Comparison of ENCODE assay signal across 8 cellular contexts in the genomic region with DNA sequence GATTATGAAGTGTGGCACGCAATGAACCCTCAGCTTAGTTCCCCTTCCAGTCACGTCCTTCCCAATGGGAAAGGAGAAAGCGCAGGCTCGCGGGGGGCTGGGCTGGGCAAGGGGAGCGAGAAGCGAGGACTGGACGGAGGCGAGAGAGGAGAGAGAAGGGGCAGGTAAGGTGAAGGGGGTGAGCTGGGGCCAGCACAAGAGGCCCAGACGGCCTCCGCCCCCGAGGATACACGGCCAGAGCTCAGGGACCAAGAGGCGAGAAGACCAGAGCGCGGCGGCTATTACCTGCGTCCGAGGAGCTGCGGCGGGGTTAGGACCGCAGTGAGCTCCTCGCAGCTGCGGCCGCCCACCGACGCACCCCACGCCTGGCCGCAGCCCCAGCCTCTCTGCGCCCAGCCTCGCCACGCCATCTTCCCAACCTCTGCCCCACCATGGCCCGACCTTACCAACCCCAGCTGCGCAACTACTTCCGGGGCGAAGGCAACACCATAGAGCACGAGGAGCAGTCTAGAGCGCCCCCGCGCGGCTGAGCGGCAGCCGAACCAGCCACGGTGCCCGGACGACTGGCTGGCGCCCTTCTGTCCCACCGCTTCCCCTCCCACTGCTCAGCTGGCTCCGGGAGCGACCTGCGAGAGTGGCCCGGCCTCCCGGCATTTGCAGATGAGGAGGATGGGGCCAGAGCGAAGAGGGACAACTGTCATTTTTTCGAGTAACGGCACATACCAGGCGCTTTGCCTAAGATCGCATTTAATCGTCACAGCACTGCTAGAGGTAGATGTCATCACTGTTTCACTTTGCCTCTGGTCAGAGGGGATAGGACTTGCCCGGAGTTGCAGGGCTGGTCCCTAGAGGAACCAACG. TPM values are rescaled to one million over a fixed set of nuclear protein-coding genes. Genes with fewer than 3 reads are reported as not detected.
A peak's percentile ranks its signal among the peaks of the same experiment; 100 is the strongest.
DNase-seq lines count a peak whose midpoint lies in the region; ATAC-seq and TF ChIP-seq lines count a peak whose summit lies in the region.

A gene with protein sequence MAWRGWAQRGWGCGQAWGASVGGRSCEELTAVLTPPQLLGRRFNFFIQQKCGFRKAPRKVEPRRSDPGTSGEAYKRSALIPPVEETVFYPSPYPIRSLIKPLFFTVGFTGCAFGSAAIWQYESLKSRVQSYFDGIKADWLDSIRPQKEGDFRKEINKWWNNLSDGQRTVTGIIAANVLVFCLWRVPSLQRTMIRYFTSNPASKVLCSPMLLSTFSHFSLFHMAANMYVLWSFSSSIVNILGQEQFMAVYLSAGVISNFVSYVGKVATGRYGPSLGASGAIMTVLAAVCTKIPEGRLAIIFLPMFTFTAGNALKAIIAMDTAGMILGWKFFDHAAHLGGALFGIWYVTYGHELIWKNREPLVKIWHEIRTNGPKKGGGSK (minus strand): TSS at position 444 of the 860 bp plus-strand sequence. CDS start 34 bp downstream, at position 410.

- peaks cover 2% of the 10 kb centered on the region for H3K36me3 Mint-ChIP-seq in T-helper 17 cell (ENCODE audit: low read depth)

- H3K36me3 ChIP-seq in vagina, result no peaks in the 10 kb centered on the region

- peak within 1 kb of the TSS; percentile 49 for H3K27ac ChIP-seq in angular gyrus (ENCODE audit: low read depth, low read length)
- peak within 1 kb of the TSS; percentile 26 for H3K27ac ChIP-seq in right cardiac atrium (ENCODE audit: low read length)
- H3K27ac ChIP-seq in vagina, result peak within 1 kb of the TSS; percentile 68

- no peaks in the 10 kb centered on the region for H3K27me3 ChIP-seq in right cardiac atrium (ENCODE audit: control insufficient read depth, insufficient read depth)
- no peaks in the 10 kb centered on the region for H3K27me3 ChIP-seq in vagina

- peak within 1 kb of the TSS; percentile 95 for H3K4me3 Mint-ChIP-seq in T-helper 17 cell

- H3K27ac Mint-ChIP-seq in T-helper 17 cell, result peak within 1 kb of the TSS; percentile 94

- under 1% methylated on average over 61 of the region's 61 CpGs for WGBS in right cardiac atrium

- peak in 1 of 2 donors; percentile 28 for TF ChIP-seq POLR2A in vagina (IDR thresholded peaks at IDR 0.05)

- DNase-seq in NCI-H1694 treated with DMSO at 0.1 percent for 48 hours (lab: John Stamatoyannopoulos, UW) (peak; percentile 93), T-helper 17 cell (peak; percentile 91 to 97 (median 95)), right cardiac atrium (peak; percentile 97 to 99 (median 98)), putamen (ENCODE audit: low spot score) (peak; percentile 95), vagina (ENCODE audit: extremely low spot score in 2 of 2) (peak in 1 of 2 donors; percentile 92)

- H3K4me3 ChIP-seq in right cardiac atrium (ENCODE audit: low read length) (peak within 1 kb of the TSS; percentile 71), vagina (peak within 1 kb of the TSS; percentile 88 to 90)

- peaks cover 5% of the 10 kb centered on the region for H3K27me3 Mint-ChIP-seq in T-helper 17 cell

- peaks cover 27% of the 10 kb centered on the region for H3K4me1 Mint-ChIP-seq in T-helper 17 cell

- intact Hi-C loops in right cardiac atrium (cut with DNase I), result loop anchor here in 1 of 4 donors (10.0 kb wide), 1 partner anchor 130 kb away; a partner anchor contains a TSS
- intact Hi-C loops in vagina (cut with DNase I), result no loop called here

- ATAC-seq in GM18498 (IDR thresholded peaks at IDR 0.05; ENCODE audit: unreplicated experiment) (peak; percentile 99), HG02938 (IDR thresholded peaks at IDR 0.05; ENCODE audit: unreplicated experiment) (peak; percentile 99), T-helper 17 cell (peak; percentile 100), right cardiac atrium (peak; percentile 100)

- H3K4me1 ChIP-seq in right cardiac atrium (ENCODE audit: control insufficient read depth, insufficient read depth, low read length) (no peaks in the 10 kb centered on the region), vagina (peaks cover 26% of the 10 kb centered on the region)

- TF ChIP-seq CTCF in vagina (IDR thresholded peaks at IDR 0.05), result peak; percentile 85 to 97 (median 88)

- H3K9me3 ChIP-seq in T-helper 17 cell (ENCODE audit: control insufficient read depth, low read length, poor library complexity, severe bottlenecking), result no peaks in the 10 kb centered on the region
- H3K9me3 ChIP-seq in right cardiac atrium (ENCODE audit: control insufficient read depth, low read length), result no peaks in the 10 kb centered on the region
- no peaks in the 10 kb centered on the region for H3K9me3 ChIP-seq in vagina

RNA-seq across cellular contexts. Expression of the gene that starts here (rescaled TPM):
- 10 to 100 TPM; 36.6 to 38.3 TPM for total RNA-seq in T-helper 17 cell
- 10 to 100 TPM; 53.6 to 82.2 (median 62.3) TPM for total RNA-seq in right cardiac atrium
- 62.0 TPM for polyA plus RNA-seq in right cardiac atrium
- total RNA-seq in vagina, result 36.6 TPM
